In the genomic region with DNA sequence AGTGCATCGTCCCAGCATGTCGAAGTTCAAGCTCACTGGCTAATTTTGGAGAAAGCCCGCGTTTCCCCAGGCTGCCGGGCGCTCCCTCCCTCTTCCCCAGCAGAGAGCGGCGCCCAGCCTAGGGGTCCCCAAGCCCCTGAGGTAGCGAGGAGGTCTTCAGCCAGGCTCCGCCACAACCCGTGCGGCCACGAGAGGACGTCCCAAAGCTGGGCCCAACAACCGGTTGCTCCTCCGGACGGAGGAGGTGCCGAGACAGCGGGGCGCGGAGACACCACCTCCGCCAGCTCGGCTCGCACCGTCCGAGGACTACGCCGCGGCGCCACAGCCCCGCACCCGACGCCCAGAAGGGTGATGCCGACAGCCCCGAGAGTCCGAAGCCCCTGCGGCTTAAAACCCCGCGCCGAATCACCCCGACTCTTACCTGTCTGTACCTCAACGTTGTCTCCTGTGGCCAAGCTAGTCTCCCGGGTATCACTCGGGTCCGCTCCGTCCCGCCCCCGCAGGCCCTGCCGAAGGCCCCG, we compare ENCODE assay signal across 8 cellular contexts. TPM values are rescaled to one million over a fixed set of nuclear protein-coding genes. Genes with fewer than 3 reads are reported as not detected.
A peak's percentile ranks its signal among the peaks of the same experiment; 100 is the strongest.
DNase-seq lines count a peak whose midpoint lies in the region; ATAC-seq, FAIRE-seq and TF ChIP-seq lines count a peak whose summit lies in the region.

A gene with protein sequence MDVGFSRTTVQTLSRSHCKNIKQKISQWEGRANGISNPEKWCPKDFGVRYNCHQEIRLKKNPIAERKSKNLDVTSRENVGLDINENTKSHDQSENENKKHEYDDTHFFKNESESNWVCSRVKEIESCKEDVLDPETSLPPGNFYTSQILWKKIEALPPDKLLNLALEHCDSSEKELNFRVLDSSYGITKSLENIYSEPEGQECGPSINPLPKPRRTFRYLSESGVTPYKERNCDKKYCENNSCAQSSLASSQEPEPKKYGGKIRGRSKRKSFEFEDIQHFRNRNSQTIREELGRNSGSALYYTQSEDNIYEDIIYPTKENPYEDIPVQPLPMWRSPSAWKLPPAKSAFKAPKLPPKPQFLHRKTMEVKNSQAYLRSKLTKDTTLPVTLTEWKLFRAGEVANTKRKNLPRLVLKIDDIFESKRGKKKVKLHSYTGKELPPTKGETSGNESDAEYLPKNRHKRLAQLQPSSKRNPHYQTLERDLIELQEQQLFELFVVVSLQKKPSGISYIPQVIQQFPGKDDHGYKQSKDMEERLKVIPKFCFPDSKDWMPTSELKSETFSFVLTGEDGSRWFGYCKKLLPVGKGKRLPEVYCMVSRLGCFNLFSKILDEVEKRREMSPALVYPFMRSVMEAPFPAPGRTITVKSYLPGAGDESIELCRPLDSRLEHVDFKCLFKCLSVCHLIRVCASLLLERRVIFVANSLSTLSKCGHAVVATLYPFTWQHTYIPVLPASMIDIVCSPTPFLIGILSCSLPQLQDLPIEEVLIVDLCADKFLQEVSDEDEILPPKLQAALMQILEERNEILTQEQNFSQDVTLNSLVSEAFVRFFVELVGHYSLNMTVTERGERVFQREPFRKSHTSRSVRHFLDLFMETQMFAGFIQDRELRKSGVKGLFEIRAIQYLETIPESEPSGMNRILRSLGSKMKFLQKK (minus strand): TSS at position 488 of the 521 bp plus-strand sequence. CDS start 44,065 bp downstream, outside the sequence.

- no peak for FAIRE-seq in K562 (lab: Jason Lieb, UNC)
- no peak for FAIRE-seq in HepG2 (lab: Jason Lieb, UNC)

- in situ Hi-C loops in K562 (cut with MboI) (no loop called here), HepG2 (cut with HindIII; ENCODE audit: extremely low pct_ligation_motif_present, low pct_unique_long_range_greater_than_20kb) (no loop called here)

- POLR2A ChIA-PET in K562 (lab: Yijun Ruan, JAX) = interaction anchor here (2.2 kb wide), 1 partner anchor 11 kb away, joined by 7 read pairs; no protein-coding TSS in a partner anchor
- POLR2A ChIA-PET in HepG2 (lab: Yijun Ruan, JAX) = interaction anchor here (0.7 to 1.7 kb wide), 3 partner anchors 47 to 111 kb away, joined by 4 to 8 read pairs (median 4); partner anchors contain the start of genes NRAS and SIKE1

- H3K4me1 ChIP-seq in K562 (replicated peaks in 1 of 2; ENCODE audit: control insufficient read depth in 2 of 2, insufficient read depth in 2 of 2, low read length in 2 of 2) = peaks cover 4 to 13% of the 10 kb centered on the region in 2 experiments; a peak in 3 of 5 replicates
- peaks cover 17% of the 10 kb centered on the region for H3K4me1 ChIP-seq in HepG2 (ENCODE audit: insufficient read depth, low read length)
- H3K4me1 ChIP-seq in tibial artery = peaks cover 0 to 8% (median 3%) of the 10 kb centered on the region in 4 donors

- no peaks in the 10 kb centered on the region for H4K20me1 ChIP-seq in K562 (replicated peaks; ENCODE audit: control insufficient read depth, insufficient read depth, low read length)
- no peaks in the 10 kb centered on the region for H4K20me1 ChIP-seq in HepG2 (ENCODE audit: insufficient read depth, low read length)

- H2AFZ ChIP-seq in K562 (ENCODE audit: low read depth, low read length) (peak within 1 kb of the TSS; percentile 91), HepG2 (ENCODE audit: low read length) (peak within 1 kb of the TSS; percentile 74)

- WGBS in K562 (ENCODE audit: insufficient coverage, low coverage, missing lambda C conversion rate) = 14% methylated on average over 40 of the region's 50 CpGs
- WGBS in HepG2 (ENCODE audit: low lambda C conversion rate) = under 1% methylated on average over 18 of the region's 50 CpGs

- no peak for TF ChIP-seq RAD21 in K562 (CRISPR knock-in tag; conservative IDR thresholded peaks at IDR 0.05 in 1 of 2, IDR thresholded peaks at IDR 0.05 in 1 of 2)
- no peak for TF ChIP-seq RAD21 in HepG2 (CRISPR knock-in tag; IDR thresholded peaks at IDR 0.05)

- intact Hi-C loops in K562 (cut with micrococcal nuclease) (no loop called here), HepG2 (cut with micrococcal nuclease; ENCODE audit: unreplicated experiment) (loop anchor here (2.0 kb wide), 1 partner anchor 323 kb away; no protein-coding TSS in a partner anchor), tibial artery (cut with DNase I; ENCODE audit: low total_unique reads) (no loop called here)

- TF ChIP-seq POLR2A in K562 (conservative IDR thresholded peaks at IDR 0.05) (no peak), HepG2 (IDR thresholded peaks at IDR 0.05; ENCODE audit: insufficient read depth in 1 of 2, low read depth in 2 of 2, low read length in 2 of 2) (no peak)

- no peaks in the 10 kb centered on the region for H3K36me3 ChIP-seq in K562 (ENCODE audit: control insufficient read depth, insufficient read depth, low read length)
- no peaks in the 10 kb centered on the region for H3K36me3 ChIP-seq in HepG2 (replicated peaks in 1 of 2; ENCODE audit: control insufficient read depth in 1 of 2, insufficient read depth in 2 of 2, low read length in 2 of 2)
- H3K36me3 ChIP-seq in tibial artery = no peaks in the 10 kb centered on the region

- no peaks in the 10 kb centered on the region for H3K9me1 ChIP-seq in K562 (ENCODE audit: control insufficient read depth, insufficient read depth, low read length)

- CTCF ChIA-PET in K562 (lab: Yijun Ruan, JAX; ENCODE audit: low intra/inter-chr PET ratio) = interaction anchor here (2.7 kb wide), 1 partner anchor 323 kb away, joined by 8 read pairs; no protein-coding TSS in a partner anchor
- CTCF ChIA-PET in HepG2 (lab: Yijun Ruan, JAX; ENCODE audit: low intra/inter-chr PET ratio, low total read pairs) = interaction anchor here (2.9 kb wide), 1 partner anchor 323 kb away, joined by 12 read pairs; no protein-coding TSS in a partner anchor

- ATAC-seq in GM21423 (IDR thresholded peaks at IDR 0.05; ENCODE audit: unreplicated experiment) = peak; percentile 56
- peak; percentile 20 for ATAC-seq in HG03575 (IDR thresholded peaks at IDR 0.05; ENCODE audit: extremely low read depth, insufficient number of reproducible peaks, low FRiP score, unreplicated experiment)
- ATAC-seq in K562 = peak; percentile 82
- peak; percentile 74 for ATAC-seq in HepG2

- TF ChIP-seq EP300 in K562 (IDR thresholded peaks at IDR 0.05; ENCODE audit: low read length) = no peak
- TF ChIP-seq EP300 in HepG2 (IDR thresholded peaks at IDR 0.05; ENCODE audit: low read depth in 2 of 2, low read length in 2 of 2) = no peak
- TF ChIP-seq EP300 in HepG2 (CRISPR knock-in tag; IDR thresholded peaks at IDR 0.05; ENCODE audit: borderline replicate concordance) = no peak

- peak within 1 kb of the TSS; percentile 81 for H3K4me2 ChIP-seq in K562 (ENCODE audit: insufficient read depth, low read length)
- H3K4me2 ChIP-seq in HepG2 (ENCODE audit: low read depth, low read length) = peak within 1 kb of the TSS; percentile 99

- BruUV-seq in K562 (replicated peaks; lab: Mats Ljungman, UMichigan) = no TSS peak
- no TSS peak for BruUV-seq in HepG2 (replicated peaks; lab: Mats Ljungman, UMichigan)

- no peaks in the 10 kb centered on the region for H3K79me2 ChIP-seq in K562 (ENCODE audit: control insufficient read depth, insufficient read depth, low read length)
- H3K79me2 ChIP-seq in HepG2 (ENCODE audit: insufficient read depth, low read length) = no peaks in the 10 kb centered on the region

- DNase-seq in GM10266 (ENCODE audit: extremely low spot score) (no peak), K562 (ENCODE audit: extremely low read depth in 1 of 4, low spot score in 3 of 4) (no peak), HepG2 (ENCODE audit: low spot score) (no peak), tibial artery (no peak)
- no peak for DNase-seq in activated effector memory CD4-positive, alpha-beta T cell treated with Interleukin-2 at 50 U/mL for 16 hours
- no peak for DNase-seq in stimulated activated CD4-positive, alpha-beta T cell treated with anti-CD3 and anti-CD28 coated beads, Interleukin-4, amount 100 ng/mL, for 4 hours

- H3K27me3 ChIP-seq in K562 (ENCODE audit: control insufficient read depth in 2 of 2, insufficient read depth in 2 of 2, low read length in 2 of 2) (peaks cover 0 to 11% of the 10 kb centered on the region in 2 experiments; a peak in 2 of 5 replicates), HepG2 (ENCODE audit: control insufficient read depth in 1 of 2, insufficient read depth in 2 of 2, low read length in 2 of 2) (peaks cover 0 to 23% of the 10 kb centered on the region in 2 experiments; a peak in 1 of 5 replicates), tibial artery (no peaks in the 10 kb centered on the region)

- H3K9ac ChIP-seq in K562 (ENCODE audit: insufficient read depth in 1 of 2, low read depth in 2 of 2, low read length in 2 of 2) = peak within 1 kb of the TSS in 1 of 2 experiments; percentile 85; a peak in 2 of 4 replicates
- peak within 1 kb of the TSS; percentile 32; the same call in 1 of the 2 replicates for H3K9ac ChIP-seq in HepG2 (ENCODE audit: insufficient read depth, low read depth, low read length)

- TF ChIP-seq CTCF in GM10266 (IDR thresholded peaks at IDR 0.05; ENCODE audit: control insufficient read depth, insufficient read depth, low read depth, missing control alignments) (peak; percentile 36), K562 (IDR thresholded peaks at IDR 0.05 in 2 of 3, conservative IDR thresholded peaks at IDR 0.05 in 1 of 3; ENCODE audit: insufficient read depth in 2 of 3, low read depth in 1 of 3, low read length in 3 of 3) (no peak), HepG2 (CRISPR knock-in tag; IDR thresholded peaks at IDR 0.05) (no peak; the same call in 1 of the 2 replicates), tibial artery (IDR thresholded peaks at IDR 0.05) (no peak)

- H3K27ac ChIP-seq in K562 (ENCODE audit: extremely low read depth, low read depth, low read length) (no peak within 1 kb of the TSS), HepG2 (ENCODE audit: extremely low read length, insufficient read depth, low read length) (no peak within 1 kb of the TSS), tibial artery (peak within 1 kb of the TSS; percentile 70)

- H3K4me3 ChIP-seq in K562 = peak within 1 kb of the TSS; percentile 45
- H3K4me3 ChIP-seq in HepG2 (replicated peaks in 1 of 3; ENCODE audit: insufficient read depth in 1 of 3, low read depth in 2 of 3, low read length in 3 of 3) = peak within 1 kb of the TSS; percentile 53 to 80 (median 65)
- peak within 1 kb of the TSS; percentile 60 to 81 for H3K4me3 ChIP-seq in tibial artery

- H3K9me3 ChIP-seq in K562 (replicated peaks; ENCODE audit: control insufficient read depth, insufficient read depth, low read depth, low read length) (no peaks in the 10 kb centered on the region), HepG2 (ENCODE audit: low read length) (no peaks in the 10 kb centered on the region), tibial artery (no peaks in the 10 kb centered on the region)

RNA-seq across cellular contexts. Expression of the gene that starts here (rescaled TPM):
- 0.14 and 0.28 TPM in 2 replicates for total RNA-seq in K562 (2011; cell fraction: chromatin; rRNA removed; ENCODE audit: low replicate concordance)
- total RNA-seq in K562 (2011; cell fraction: nucleolus; rRNA removed) = not detected in 2 replicates
- 0.22 and 0.23 TPM in 2 replicates for total RNA-seq in K562 (2011; cell fraction: nucleoplasm; rRNA removed)
- total RNA-seq in K562 (2014; rRNA removed) (0.16 and 0.23 TPM in 2 replicates), K562 (2014; rRNA removed; fragmentation: Illumina TruSeq; extraction: Trizol) (0.25 and 0.35 TPM in 2 replicates), K562 (2015; rRNA removed; fragmentation: Illumina TruSeq; extraction: Trizol) (0.14 and 0.15 TPM in 2 replicates), K562 (2021) (0.11 TPM in 2 replicates), HepG2 (2016; rRNA removed; fragmentation: Illumina TruSeq; extraction: Trizol) (0.25 and 0.33 TPM in 2 replicates)
- polyA plus RNA-seq in K562 (2011; rRNA removed) (0.03 and 0.15 TPM in 2 replicates), K562 (2014; fragmentation: Illumina TruSeq; extraction: Trizol) (0.10 and 0.15 TPM in 2 replicates), K562 (2014; fragmentation: Nextera tagmentation; extraction: Ambion mirVana) (under 1 TPM; 0.03 to 0.20 TPM), K562 (2014; rRNA removed) (0.04 and 0.07 TPM in 2 replicates), HepG2 (2011; rRNA removed) (0.07 and 0.08 TPM in 2 replicates)
- polyA plus RNA-seq in K562 (2011; cell fraction: cytosol; rRNA removed) = 0.01 and 0.03 TPM in 2 replicates
- polyA plus RNA-seq in K562 (2011; cell fraction: nucleus; rRNA removed) = 0.06 TPM in 1 of 2 replicates, not detected in the other
- polyA plus RNA-seq in K562 (2012) = 0.14 and 0.17 TPM in 2 replicates
- polyA minus RNA-seq in K562 (2011; rRNA and poly(A)+ RNA removed) = 0.21 and 0.28 TPM in 2 replicates
- polyA minus RNA-seq in K562 (2011; cell fraction: cytosol; rRNA and poly(A)+ RNA removed) = 0.19 TPM in 1 of 2 replicates, not detected in the other
- polyA minus RNA-seq in K562 (2011; cell fraction: nucleus; rRNA and poly(A)+ RNA removed) = under 0.01 TPM in 1 of 2 replicates, not detected in the other
- total RNA-seq in HepG2 (2016; cell fraction: cytosol; rRNA removed; fragmentation: Illumina TruSeq; extraction: Trizol; ENCODE audit: low read depth) = 0.09 TPM in 1 of 2 replicates, not detected in the other
- 0.26 and 0.28 TPM in 2 replicates for total RNA-seq in HepG2 (2016; cell fraction: insoluble cytoplasmic fraction; rRNA removed; fragmentation: Illumina TruSeq; extraction: Trizol)
- 0.14 and 0.19 TPM in 2 replicates for total RNA-seq in HepG2 (2016; cell fraction: membrane; rRNA removed; fragmentation: Illumina TruSeq; extraction: Trizol)
- 0.13 and 0.34 TPM in 2 replicates for total RNA-seq in HepG2 (2016; cell fraction: nucleus; rRNA removed; fragmentation: Illumina TruSeq; extraction: Trizol)
- 0.08 TPM in 2 replicates for polyA plus RNA-seq in HepG2 (2011; cell fraction: cytosol; rRNA removed)
- 0.10 and 0.13 TPM in 2 replicates for polyA plus RNA-seq in HepG2 (2011; cell fraction: nucleus; rRNA removed)
- polyA plus RNA-seq in HepG2 (2012) = 0.11 and 0.32 TPM in 2 replicates
- polyA plus RNA-seq in HepG2 (2016; cell fraction: cytosol; fragmentation: Illumina TruSeq; extraction: Trizol; ENCODE audit: low read depth) = not detected in 2 replicates
- 0.10 and 0.14 TPM in 2 replicates for polyA plus RNA-seq in HepG2 (2016; cell fraction: insoluble cytoplasmic fraction; fragmentation: Illumina TruSeq; extraction: Trizol; ENCODE audit: low read depth)
- polyA plus RNA-seq in HepG2 (2016; cell fraction: membrane; fragmentation: Illumina TruSeq; extraction: Trizol; ENCODE audit: low read depth) = 0.09 and 0.16 TPM in 2 replicates
- polyA plus RNA-seq in HepG2 (2016; cell fraction: nucleus; fragmentation: Illumina TruSeq; extraction: Trizol; ENCODE audit: insufficient read depth, low read depth) = 0.22 and 0.60 TPM in 2 replicates
- 0.20 and 3.4 TPM in 2 replicates for polyA minus RNA-seq in HepG2 (2011; rRNA and poly(A)+ RNA removed; ENCODE audit: low replicate concordance)
- polyA minus RNA-seq in HepG2 (2011; cell fraction: cytosol; rRNA and poly(A)+ RNA removed) = 0.20 TPM in 1 of 2 replicates, not detected in the other
- polyA minus RNA-seq in HepG2 (2011; cell fraction: nucleus; rRNA and poly(A)+ RNA removed) = 0.12 and 0.26 TPM in 2 replicates

Comparison
In these comparisons a context has a peak if more than half of its experiments do, and no peak if none do; other contexts are left out.
1. Peak in ATAC-seq, H3K4me3 ChIP-seq and H3K4me2 ChIP-seq in K562; RNA of the gene not detected or under 1 TPM.
2. ATAC-seq: peak in every context shown above with its lines; median percentile 82 in K562; 74 in HepG2; 56 in GM21423; 20 in HG03575.
3. H3K27ac ChIP-seq: peak in tibial artery (2 of 2); none in K562 (single experiment) and HepG2 (single experiment).
4. Peak in every context shown above with its lines, with median percentiles within 50 percentile points of each other: H3K4me3 ChIP-seq.